ENCODE assay signal across 1 cellular context in the genomic region with DNA sequence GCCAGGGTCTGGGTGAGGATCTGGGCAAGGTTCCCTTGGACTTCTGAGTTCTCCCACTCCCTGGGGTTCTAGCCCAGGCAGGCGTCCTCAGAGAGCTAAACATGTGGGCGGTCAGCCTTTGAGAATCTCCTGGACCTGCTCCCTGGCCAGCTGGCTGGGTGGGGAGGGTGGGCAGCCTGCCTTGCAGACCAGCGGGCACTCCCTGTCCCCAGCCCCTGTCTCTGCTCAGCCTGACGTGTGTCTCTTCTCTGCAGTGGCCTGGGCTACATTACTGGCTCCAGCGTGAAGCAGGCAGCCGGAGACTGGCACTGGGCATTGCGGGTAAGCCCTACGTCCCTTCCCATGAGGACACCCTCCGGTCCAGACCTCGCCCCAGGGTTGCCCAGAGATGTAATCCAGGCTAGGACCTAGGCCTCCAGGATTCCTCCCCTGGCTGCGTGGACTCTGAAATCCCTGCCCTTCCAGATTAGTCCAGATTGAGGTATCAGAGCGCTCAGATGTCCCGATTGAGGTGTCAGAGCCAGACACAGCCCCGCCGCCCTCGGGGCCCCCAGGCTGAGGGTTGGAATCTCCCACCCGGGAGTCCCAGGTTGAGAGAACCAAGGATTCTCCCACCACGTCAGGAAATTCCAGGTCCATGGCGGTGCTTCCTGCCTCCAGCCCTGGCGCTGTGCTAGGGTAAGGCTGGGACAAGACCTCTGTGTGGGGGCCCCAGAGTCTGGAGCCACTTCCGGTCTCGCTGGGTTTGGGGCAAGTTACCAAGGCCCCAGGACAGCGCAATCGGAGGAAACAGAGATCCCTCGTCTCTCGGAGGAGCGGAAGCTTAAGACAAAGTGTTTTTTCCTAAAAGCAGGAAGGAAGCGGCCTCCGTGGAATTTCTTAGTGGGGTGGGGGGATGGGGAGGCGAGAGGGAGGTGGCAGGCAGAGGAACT.
TF ChIP-seq lines count a peak whose summit lies in the region.

No MANE protein-coding gene starts in this region.

TF ChIP-seq in HEK293, 187 proteins besides CTCF, POLR2A, EP300 and RAD21 (continued from another document):
- TF ChIP-seq, protein P1, sequence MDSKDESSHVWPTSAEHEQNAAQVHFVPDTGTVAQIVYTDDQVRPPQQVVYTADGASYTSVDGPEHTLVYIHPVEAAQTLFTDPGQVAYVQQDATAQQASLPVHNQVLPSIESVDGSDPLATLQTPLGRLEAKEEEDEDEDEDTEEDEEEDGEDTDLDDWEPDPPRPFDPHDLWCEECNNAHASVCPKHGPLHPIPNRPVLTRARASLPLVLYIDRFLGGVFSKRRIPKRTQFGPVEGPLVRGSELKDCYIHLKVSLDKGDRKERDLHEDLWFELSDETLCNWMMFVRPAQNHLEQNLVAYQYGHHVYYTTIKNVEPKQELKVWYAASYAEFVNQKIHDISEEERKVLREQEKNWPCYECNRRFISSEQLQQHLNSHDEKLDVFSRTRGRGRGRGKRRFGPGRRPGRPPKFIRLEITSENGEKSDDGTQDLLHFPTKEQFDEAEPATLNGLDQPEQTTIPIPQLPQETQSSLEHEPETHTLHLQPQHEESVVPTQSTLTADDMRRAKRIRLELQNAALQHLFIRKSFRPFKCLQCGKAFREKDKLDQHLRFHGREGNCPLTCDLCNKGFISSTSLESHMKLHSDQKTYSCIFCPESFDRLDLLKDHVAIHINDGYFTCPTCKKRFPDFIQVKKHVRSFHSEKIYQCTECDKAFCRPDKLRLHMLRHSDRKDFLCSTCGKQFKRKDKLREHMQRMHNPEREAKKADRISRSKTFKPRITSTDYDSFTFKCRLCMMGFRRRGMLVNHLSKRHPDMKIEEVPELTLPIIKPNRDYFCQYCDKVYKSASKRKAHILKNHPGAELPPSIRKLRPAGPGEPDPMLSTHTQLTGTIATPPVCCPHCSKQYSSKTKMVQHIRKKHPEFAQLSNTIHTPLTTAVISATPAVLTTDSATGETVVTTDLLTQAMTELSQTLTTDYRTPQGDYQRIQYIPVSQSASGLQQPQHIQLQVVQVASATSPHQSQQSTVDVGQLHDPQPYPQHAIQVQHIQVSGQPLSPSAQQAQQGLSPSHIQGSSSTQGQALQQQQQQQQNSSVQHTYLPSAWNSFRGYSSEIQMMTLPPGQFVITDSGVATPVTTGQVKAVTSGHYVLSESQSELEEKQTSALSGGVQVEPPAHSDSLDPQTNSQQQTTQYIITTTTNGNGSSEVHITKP (tag by site-specific recombination; IDR thresholded peaks at IDR 0.05), result peak; percentile 11; the same call in 1 of the 2 replicates
- TF ChIP-seq TRIM28 (IDR thresholded peaks at IDR 0.05; ENCODE audit: borderline replicate concordance, low read length), result no peak
